In genomic region chr3:33798113-33798417, GRCh38 we compare ENCODE assay signal across 8 cellular contexts. TPM values are rescaled to one million over a fixed set of nuclear protein-coding genes. Genes with fewer than 3 reads are reported as not detected.
DNase-seq lines count a peak whose midpoint lies in the region; ATAC-seq lines count a peak whose summit lies in the region.

No MANE protein-coding gene starts in this region.

- H3K4me3 Mint-ChIP-seq in CD8-positive, alpha-beta memory T cell = peak overlapping the region; percentile 89 to 100 (median 99)

- ATAC-seq in GM21390 (IDR thresholded peaks at IDR 0.05; ENCODE audit: unreplicated experiment) (peak; percentile 52), HG03571 (IDR thresholded peaks at IDR 0.05; ENCODE audit: unreplicated experiment) (peak; percentile 40)

- H3K36me3 ChIP-seq in CD8-positive, alpha-beta memory T cell (ENCODE audit: insufficient read depth, low read length) = no peaks in the 10 kb centered on the region
- H3K36me3 ChIP-seq in muscle layer of colon (ENCODE audit: insufficient read depth, low read length) = no peaks in the 10 kb centered on the region

- H3K27me3 Mint-ChIP-seq in CD8-positive, alpha-beta memory T cell = peaks cover 0 to 2% of the 10 kb centered on the region in 2 donors

- H3K27me3 ChIP-seq in CD8-positive, alpha-beta memory T cell (ENCODE audit: insufficient read depth, low read length, poor library complexity, severe bottlenecking) = no peaks in the 10 kb centered on the region
- no peaks in the 10 kb centered on the region for H3K27me3 ChIP-seq in muscle layer of colon (ENCODE audit: control insufficient read depth in 1 of 2, insufficient read depth in 2 of 2, low read length in 2 of 2)

- H3K4me3 ChIP-seq in CD8-positive, alpha-beta memory T cell (ENCODE audit: low read length) = peak overlapping the region; percentile 90
- peak overlapping the region; percentile 66 to 87 for H3K4me3 ChIP-seq in muscle layer of colon (ENCODE audit: low read depth in 1 of 2, low read length in 2 of 2)

- peaks cover 0 to 25% (median 0%) of the 10 kb centered on the region in 3 donors for H3K36me3 Mint-ChIP-seq in CD8-positive, alpha-beta memory T cell

- no peaks in the 10 kb centered on the region for H3K9me3 Mint-ChIP-seq in CD8-positive, alpha-beta memory T cell

- H3K27ac Mint-ChIP-seq in CD8-positive, alpha-beta memory T cell = peak overlapping the region; percentile 84 to 99 (median 96)

- CTCF ChIA-PET in CD8-positive, alpha-beta memory T cell (lab: Charles Lee) = interaction anchor here (0.6 to 6.0 kb wide), 5 partner anchors 8 to 85 kb away, joined by 3 to 45 read pairs (median 4); no protein-coding TSS in a partner anchor

- H3K27ac ChIP-seq in CD8-positive, alpha-beta memory T cell (ENCODE audit: low read depth, low read length) = peak overlapping the region; percentile 87
- peak overlapping the region; percentile 80 for H3K27ac ChIP-seq in caudate nucleus (ENCODE audit: low read depth, low read length)
- H3K27ac ChIP-seq in muscle layer of colon (ENCODE audit: low read depth, low read length) = peak overlapping the region; percentile 90

- H3K9me3 ChIP-seq in CD8-positive, alpha-beta memory T cell (ENCODE audit: low read length) = no peaks in the 10 kb centered on the region
- no peaks in the 10 kb centered on the region for H3K9me3 ChIP-seq in muscle layer of colon (ENCODE audit: low read length)

- peaks cover 43 to 54% (median 50%) of the 10 kb centered on the region in 3 donors for H3K4me1 Mint-ChIP-seq in CD8-positive, alpha-beta memory T cell

- POLR2A ChIA-PET in CD8-positive, alpha-beta memory T cell (lab: Charles Lee) = interaction anchor here (1.1 to 1.6 kb wide), 3 partner anchors 11 to 357 kb away, joined by 4 to 8 read pairs (median 6); partner anchors contain the start of gene CLASP2

- H3K4me1 ChIP-seq in CD8-positive, alpha-beta memory T cell (ENCODE audit: insufficient read depth, low read length) = peaks cover 40% of the 10 kb centered on the region
- peaks cover 20% of the 10 kb centered on the region for H3K4me1 ChIP-seq in muscle layer of colon (ENCODE audit: insufficient read depth, low read length)

- H3K9ac ChIP-seq in muscle layer of colon (ENCODE audit: low read length) = peak overlapping the region; percentile 76

- DNase-seq in CD8-positive, alpha-beta memory T cell = no peak
- DNase-seq in caudate nucleus (lab: John Stamatoyannopoulos, UW) (peak in 1 of 61 donors; percentile 64), SIG-M5 treated with dmso at 0.1 percent for 504 hours (lab: John Stamatoyannopoulos, UW; ENCODE audit: unreplicated experiment) (no peak), iPS-NIHi11 (ENCODE audit: low spot score) (no peak), NCI-H510A (lab: John Stamatoyannopoulos, UW) (no peak)

RNA-seq across cellular contexts. Expression of gene PDCD6IP, which starts 0.4 kb away (rescaled TPM):
- 100 to 1,000 TPM; 162 to 163 TPM for total RNA-seq in CD8-positive, alpha-beta memory T cell
- 71.4 TPM for polyA plus RNA-seq in CD8-positive, alpha-beta memory T cell
